Comparison of ENCODE assay signal across 10 cellular contexts in genomic region chr19:15283141-15283885, GRCh38. TPM values are rescaled to one million over a fixed set of nuclear protein-coding genes. Genes with fewer than 3 reads are reported as not detected.
DNase-seq lines count a peak whose midpoint lies in the region; ATAC-seq and TF ChIP-seq lines count a peak whose summit lies in the region.
"Had no signal": no experiment of that assay in that cellular context is flagged by ENCODE, and none has a peak within 500 bp of the region (broad histone marks: within the 10 kb centered on the region; RNA-seq: fewer than 3 reads in every experiment).

No MANE protein-coding gene starts in this region.

- DNase-seq in GM04504 (ENCODE audit: low read depth) (peak; percentile 53), WTC11 (ENCODE audit: low spot score) (no peak), fibroblast of lung (ENCODE audit: low read depth in 2 of 2) (peak; percentile 82), KG1 (lab: John Stamatoyannopoulos, UW) (no peak), islet precursor cell (no peak), NCI-H2196 treated with DMSO at 0.1 percent for 48 hours (lab: John Stamatoyannopoulos, UW; ENCODE audit: unreplicated experiment) (no peak)
- peak; percentile 15 to 42 (median 20) for DNase-seq in stimulated activated CD4-positive, alpha-beta T cell treated with anti-CD3 and anti-CD28 coated beads, Interleukin-12 subunit alpha, Interleukin-12 subunit beta, amount 100 ng/mL, for 48 hours (ENCODE audit: low read depth in 2 of 3, low spot score in 1 of 3)

- CTCF ChIA-PET in WTC11 (lab: Charles Lee) = interaction anchor here (0.6 to 1.4 kb wide), 2 partner anchors 96 to 509 kb away, joined by 3 to 4 read pairs; partner anchors contain the start of gene AKAP8

- H3K36me3 ChIP-seq in fibroblast of lung (ENCODE audit: control insufficient read depth, insufficient read depth, low read length) = no peaks in the 10 kb centered on the region

- no peak overlapping the region for H3K4me3 Mint-ChIP-seq in WTC11

- H2AFZ ChIP-seq in fibroblast of lung (ENCODE audit: low read length) = no peak overlapping the region

- no peak overlapping the region for H3K4me3 ChIP-seq in fibroblast of lung (replicated peaks in 1 of 4; ENCODE audit: control extremely low read depth in 1 of 4, insufficient read depth in 1 of 4, low read depth in 3 of 4, low read length in 4 of 4)

- H3K27me3 ChIP-seq in fibroblast of lung (ENCODE audit: control insufficient read depth, insufficient read depth, low read length) = no peaks in the 10 kb centered on the region

- H3K27ac ChIP-seq in fibroblast of lung (ENCODE audit: insufficient read depth, low read length) = peak overlapping the region; percentile 26

- H3K79me2 ChIP-seq in fibroblast of lung (ENCODE audit: control insufficient read depth, insufficient read depth, low read length) = peaks cover 100% of the 10 kb centered on the region

- no peak for TF ChIP-seq CTCF in WTC11 (IDR thresholded peaks at IDR 0.05)
- no peak for TF ChIP-seq CTCF in fibroblast of lung (conservative IDR thresholded peaks at IDR 0.05 in 1 of 2, IDR thresholded peaks at IDR 0.05 in 1 of 2; ENCODE audit: low read depth in 1 of 2, low read length in 2 of 2)

- no peak for ATAC-seq in WTC11
- ATAC-seq in HG03378 (IDR thresholded peaks at IDR 0.05; ENCODE audit: unreplicated experiment) = no peak

- no peaks in the 10 kb centered on the region for H3K36me3 Mint-ChIP-seq in WTC11

- no peaks in the 10 kb centered on the region for H3K27me3 Mint-ChIP-seq in WTC11 (ENCODE audit: low read depth)

- POLR2A ChIA-PET in WTC11 (lab: Charles Lee) = interaction anchor here (0.6 kb wide), 1 partner anchor 496 kb away, joined by 4 read pairs; no protein-coding TSS in a partner anchor

- H3K9me3 ChIP-seq in fibroblast of lung (ENCODE audit: control insufficient read depth, insufficient read depth, low read depth, low read length) = no peaks in the 10 kb centered on the region

- peaks cover 24% of the 10 kb centered on the region for H4K20me1 ChIP-seq in fibroblast of lung (ENCODE audit: control insufficient read depth, extremely low read depth, insufficient read depth, low read length)

- peak overlapping the region; percentile 83 for H3K27ac Mint-ChIP-seq in WTC11

- peaks cover 90% of the 10 kb centered on the region for H3K4me1 Mint-ChIP-seq in WTC11

- H3K4me1 ChIP-seq in fibroblast of lung (ENCODE audit: control insufficient read depth, extremely low read depth, insufficient read depth, low read length) = peaks cover 41% of the 10 kb centered on the region

- H3K9ac ChIP-seq in fibroblast of lung (ENCODE audit: insufficient read depth, low read length) = no peak overlapping the region

- H3K4me2 ChIP-seq in fibroblast of lung (ENCODE audit: extremely low read depth, insufficient read depth, low read length) = no peak overlapping the region

- H3K9me3 Mint-ChIP-seq in WTC11 = no peaks in the 10 kb centered on the region

TF ChIP-seq in WTC11, 78 proteins besides CTCF, POLR2A, EP300 and RAD21:
- TF ChIP-seq AFF4 (CRISPR knock-in tag; IDR thresholded peaks at IDR 0.05; ENCODE audit: borderline replicate concordance) (no peak), PRRX2 (CRISPR knock-in tag; IDR thresholded peaks at IDR 0.05) (no peak), ZNF671 (CRISPR knock-in tag; IDR thresholded peaks at IDR 0.05) (no peak), NR1H2 (CRISPR knock-in tag; IDR thresholded peaks at IDR 0.05) (no peak), ESRRA (CRISPR knock-in tag; IDR thresholded peaks at IDR 0.05; ENCODE audit: borderline replicate concordance) (no peak), ELF4 (CRISPR knock-in tag; IDR thresholded peaks at IDR 0.05; ENCODE audit: low read depth) (no peak), MXD4 (CRISPR knock-in tag; IDR thresholded peaks at IDR 0.05; ENCODE audit: borderline replicate concordance) (no peak)

RNA-seq across cellular contexts. Expression of gene BRD4, which starts 49.0 kb away (rescaled TPM):
- total RNA-seq in WTC11 (2021) (127 to 130 TPM (median 128 TPM) in 3 replicates), fibroblast of lung (9.8 and 20.1 TPM in 2 replicates)
- polyA plus RNA-seq in fibroblast of lung = 9.9 and 13.3 TPM in 2 replicates
- 47.8 and 58.5 TPM in 2 replicates for polyA plus RNA-seq in fibroblast of lung (2012)
- 186 and 192 TPM in 2 replicates for polyA minus RNA-seq in fibroblast of lung (ENCODE audit: low replicate concordance)

RNA-seq across cellular contexts. Expression of gene EPHX3, which starts 51.1 kb away (rescaled TPM):
- total RNA-seq in WTC11 (2021) = 27.1 to 31.3 TPM (median 29.9 TPM) in 3 replicates
- under 0.01 TPM in 2 replicates for total RNA-seq in fibroblast of lung
- 0.05 and 0.07 TPM in 2 replicates for polyA plus RNA-seq in fibroblast of lung
- not detected in 2 replicates for polyA plus RNA-seq in fibroblast of lung (2012)
- polyA minus RNA-seq in fibroblast of lung (ENCODE audit: low replicate concordance) = not detected in 2 replicates
- total RNA-seq: T-helper 1 cell treated with Interleukin-12 subunit alpha and Interleukin-12 subunit beta and Interleukin-4 antibody, amounts not matched to agents 30 ng/mL and 1 ng/mL, for 36 hours; temporal lobe had no signal

Comparison
In these comparisons a context has a peak if more than half of its experiments do, and no peak if none do; other contexts are left out.
1. DNase-seq: peak in GM04504 (single experiment), fibroblast of lung (2 of 2) and stimulated activated CD4-positive, alpha-beta T cell treated with anti-CD3 and anti-CD28 coated beads, Interleukin-12 subunit alpha, Interleukin-12 subunit beta, amount 100 ng/mL, for 48 hours (3 of 3); none in WTC11 (single experiment), KG1 (single experiment), islet precursor cell (single experiment) and NCI-H2196 treated with DMSO at 0.1 percent for 48 hours (single experiment).
2. RNA of gene EPHX3, which starts 51.1 kb away (total RNA-seq): 27.1 to 31.3 TPM in WTC11; under 0.01 TPM in fibroblast of lung; every median in the first group is over 10 times any median in the second.